Comparison of ENCODE assay signal across 8 cellular contexts in the genomic region with DNA sequence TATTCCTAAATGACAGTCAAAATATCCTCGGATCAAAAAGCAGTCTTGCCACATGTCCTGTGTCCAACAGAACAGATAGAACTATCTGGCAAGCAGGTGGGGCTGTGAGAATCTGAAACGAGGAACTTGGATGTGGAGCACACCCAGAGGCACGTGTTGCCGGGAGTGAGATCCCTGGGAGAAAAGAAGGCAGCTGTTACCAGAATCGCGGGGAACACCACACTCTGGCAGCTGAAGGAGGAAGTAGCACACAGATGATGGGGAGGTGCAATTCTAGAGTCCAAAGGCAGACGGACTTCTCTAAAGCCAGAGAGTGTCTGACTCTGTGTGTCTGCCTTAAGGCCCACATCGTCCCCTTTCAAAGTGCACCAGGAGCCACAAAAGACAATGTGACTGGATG. TPM values are rescaled to one million over a fixed set of nuclear protein-coding genes. Genes with fewer than 3 reads are reported as not detected.
A peak's percentile ranks its signal among the peaks of the same experiment; 100 is the strongest.
DNase-seq lines count a peak whose midpoint lies in the region; TF ChIP-seq lines count a peak whose summit lies in the region.

No MANE protein-coding gene starts in this region.

- no peak overlapping the region for H3K4ac ChIP-seq in neuronal stem cell (ENCODE audit: low read length)

- no peak overlapping the region for H2BK12ac ChIP-seq in neuronal stem cell (ENCODE audit: low read length)

- no peaks in the 10 kb centered on the region for H3K36me3 ChIP-seq in MM.1S (replicated peaks; ENCODE audit: insufficient read depth, low read length)
- H3K36me3 ChIP-seq in neuronal stem cell (replicated peaks in 1 of 2; ENCODE audit: control insufficient read depth in 2 of 2, insufficient read depth in 2 of 2, low read length in 2 of 2) = no peaks in the 10 kb centered on the region
- H3K36me3 ChIP-seq in H7 (replicated peaks; ENCODE audit: control insufficient read depth, insufficient read depth, low read length) = no peaks in the 10 kb centered on the region

- H3K27ac ChIP-seq in MM.1S (ENCODE audit: low read length) = no peak overlapping the region
- no peak overlapping the region for H3K27ac ChIP-seq in neuronal stem cell (replicated peaks; ENCODE audit: low read length)

- H3K4me3 Mint-ChIP-seq in chondrocyte (ENCODE audit: unreplicated experiment) = no peak overlapping the region

- WGBS in neuronal stem cell (ENCODE audit: extremely low coverage in 2 of 2, insufficient read length in 2 of 2, insufficient replicate concordance in 1 of 2), 2 donors = no CpG with 5 or more reads among the region's 8 CpGs

- peak; percentile 45 for DNase-seq in GM13976 (ENCODE audit: low spot score)
- DNase-seq in LNCaP clone FGC (ENCODE audit: low read depth) = peak; percentile 40
- no peak for DNase-seq in chondrocyte (ENCODE audit: low spot score)
- DNase-seq in occipital lobe (lab: John Stamatoyannopoulos, UW) = peak; percentile 45
- DNase-seq in MM.1S = no peak
- DNase-seq in neuronal stem cell (ENCODE audit: low spot score) = no peak
- no peak for DNase-seq in activated CD8-positive, alpha-beta memory T cell treated with anti-CD3 and anti-CD28 coated beads, Interleukin-2, amount 50 U/mL, for 48 hours
- no peak for DNase-seq in H7

- TF ChIP-seq CTCF in GM13976 (IDR thresholded peaks at IDR 0.05; ENCODE audit: borderline replicate concordance, control extremely low read depth, extremely low read depth, insufficient read depth, missing control alignments) = no peak
- TF ChIP-seq CTCF in LNCaP clone FGC (IDR thresholded peaks at IDR 0.05; ENCODE audit: control insufficient read depth, extremely low read depth, insufficient read depth) = no peak
- TF ChIP-seq CTCF in chondrocyte (IDR thresholded peaks at IDR 0.05) = peak; percentile 20
- TF ChIP-seq CTCF in MM.1S (IDR thresholded peaks at IDR 0.05; ENCODE audit: low read length) = no peak

- H3K4me1 ChIP-seq in MM.1S (ENCODE audit: low read length) = no peaks in the 10 kb centered on the region
- H3K4me1 ChIP-seq in neuronal stem cell (ENCODE audit: control insufficient read depth in 2 of 2, insufficient read depth in 1 of 2, low read depth in 1 of 2, low read length in 2 of 2) = peaks cover 3 to 10% of the 10 kb centered on the region in 2 donors

- H3K79me2 ChIP-seq in MM.1S (ENCODE audit: low read length) = peaks cover 98% of the 10 kb centered on the region

- no peaks in the 10 kb centered on the region for H3K36me3 Mint-ChIP-seq in chondrocyte (ENCODE audit: low read depth)

- H3K9me2 ChIP-seq in MM.1S (replicated peaks; ENCODE audit: insufficient read depth, low read length) = no peaks in the 10 kb centered on the region

- no peaks in the 10 kb centered on the region for H3F3A ChIP-seq in MM.1S (ENCODE audit: insufficient read depth, low read length)

- no peak overlapping the region for H2BK15ac ChIP-seq in neuronal stem cell (ENCODE audit: low read length)

- H2AFZ ChIP-seq in MM.1S (ENCODE audit: low read length) = no peak overlapping the region
- H2AFZ ChIP-seq in neuronal stem cell (ENCODE audit: low read length) = no peak overlapping the region

- H2BK5ac ChIP-seq in neuronal stem cell (ENCODE audit: low read length) = no peak overlapping the region

- H3K9me3 Mint-ChIP-seq in chondrocyte (ENCODE audit: low read depth) = no peaks in the 10 kb centered on the region

- H3K9me3 ChIP-seq in MM.1S (replicated peaks; ENCODE audit: insufficient read depth, low read length) = no peaks in the 10 kb centered on the region
- no peaks in the 10 kb centered on the region for H3K9me3 ChIP-seq in neuronal stem cell (replicated peaks in 1 of 2; ENCODE audit: control insufficient read depth in 2 of 2, insufficient read depth in 1 of 2, low read depth in 1 of 2, low read length in 2 of 2)

- H3K9ac ChIP-seq in MM.1S (ENCODE audit: low read length) = no peak overlapping the region
- no peak overlapping the region for H3K9ac ChIP-seq in neuronal stem cell (ENCODE audit: low read depth, low read length, poor library complexity)

- no peak overlapping the region for H3K4me2 ChIP-seq in MM.1S (ENCODE audit: low read depth, low read length)
- no peak overlapping the region for H3K4me2 ChIP-seq in neuronal stem cell (ENCODE audit: insufficient read depth, low read length, poor library complexity, severe bottlenecking)

- no peaks in the 10 kb centered on the region for H3K27me3 Mint-ChIP-seq in chondrocyte (ENCODE audit: low read depth)

- H4K20me1 ChIP-seq in MM.1S (ENCODE audit: insufficient read depth, low read length) = no peaks in the 10 kb centered on the region

- in situ Hi-C loops in GM13976 (cut with MboI; ENCODE audit: low sequenced_read_pairs, unreplicated experiment) = no loop called here

- peaks cover 70% of the 10 kb centered on the region for H3K4me1 Mint-ChIP-seq in chondrocyte (ENCODE audit: low read depth)

- H3K18ac ChIP-seq in neuronal stem cell (ENCODE audit: low read length) = no peak overlapping the region

- peak overlapping the region; percentile 68 for H3K27ac Mint-ChIP-seq in chondrocyte (ENCODE audit: unreplicated experiment)

- no peak overlapping the region for H3K14ac ChIP-seq in neuronal stem cell (ENCODE audit: low read length)

- no peak overlapping the region for H4K91ac ChIP-seq in neuronal stem cell (ENCODE audit: low read depth, low read length, poor library complexity)

- no peak overlapping the region for H2BK120ac ChIP-seq in neuronal stem cell (ENCODE audit: low read depth, low read length)

- H3K27me3 ChIP-seq in MM.1S (replicated peaks; ENCODE audit: insufficient read depth, low read length) = no peaks in the 10 kb centered on the region
- no peaks in the 10 kb centered on the region for H3K27me3 ChIP-seq in neuronal stem cell (ENCODE audit: control insufficient read depth in 3 of 3, insufficient read depth in 3 of 3, low read depth in 1 of 3, low read length in 3 of 3)
- H3K27me3 ChIP-seq in H7 (ENCODE audit: control insufficient read depth, insufficient read depth, low read length) = no peaks in the 10 kb centered on the region

- no peak overlapping the region for H2AK5ac ChIP-seq in neuronal stem cell (ENCODE audit: low read depth, low read length)

- H4K8ac ChIP-seq in neuronal stem cell (ENCODE audit: low read depth, low read length) = no peak overlapping the region

- H3K4me3 ChIP-seq in LNCaP clone FGC (ENCODE audit: low read depth, low read length) = no peak overlapping the region
- H3K4me3 ChIP-seq in MM.1S (ENCODE audit: low read length) = no peak overlapping the region
- no peak overlapping the region for H3K4me3 ChIP-seq in neuronal stem cell (ENCODE audit: low read length in 2 of 2)
- H3K4me3 ChIP-seq in H7 (ENCODE audit: insufficient read depth, low read depth, low read length) = no peak overlapping the region

- H3K23ac ChIP-seq in neuronal stem cell (ENCODE audit: low read depth, low read length, poor library complexity) = no peak overlapping the region

- H3K79me1 ChIP-seq in neuronal stem cell (ENCODE audit: low read depth, low read length) = peaks cover 18% of the 10 kb centered on the region

RNA-seq across cellular contexts. Expression of gene SLC7A1, which starts 22.3 kb away (rescaled TPM):
- total RNA-seq in chondrocyte = 75.8 to 111 TPM (median 108 TPM) in 3 replicates
- 25.3 TPM for total RNA-seq in occipital lobe
- 13.7 TPM for polyA plus RNA-seq in neuronal stem cell (2013, experiment 1 of 2)
- 13.8 TPM for polyA plus RNA-seq in neuronal stem cell (2013, experiment 2 of 2)
- total RNA-seq in H7 (2014; rRNA removed; shearing (Covaris generic)) = 17.2 and 19.0 TPM in 2 replicates

Comparison
In these comparisons a context has a peak if more than half of its experiments do, and no peak if none do; other contexts are left out.
1. DNase-seq: peak in GM13976 (single experiment), LNCaP clone FGC (single experiment) and occipital lobe (single experiment); none in chondrocyte (single experiment), MM.1S (single experiment), neuronal stem cell (single experiment), activated CD8-positive, alpha-beta memory T cell treated with anti-CD3 and anti-CD28 coated beads, Interleukin-2, amount 50 U/mL, for 48 hours (single experiment) and H7 (single experiment).